19 cellular contexts compared by ENCODE assay signal in the genomic region with DNA sequence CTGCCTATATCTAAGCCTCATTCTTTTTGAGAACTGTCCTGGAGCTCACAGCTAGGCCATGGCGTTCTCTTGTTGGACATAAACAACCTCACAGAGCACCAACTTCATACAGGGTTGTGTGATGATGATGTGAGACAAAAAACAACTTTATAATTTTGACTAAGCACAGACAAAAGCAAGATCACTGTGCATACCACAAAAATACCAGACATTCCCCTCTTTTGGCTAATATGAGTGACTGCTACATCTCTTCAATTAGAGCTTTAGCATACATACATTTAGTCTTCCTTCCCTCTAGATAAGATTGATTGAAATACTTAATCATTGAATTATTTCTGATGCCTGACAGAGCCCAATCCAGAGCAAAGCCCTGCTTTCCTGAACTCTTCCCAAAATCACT. TPM values are rescaled to one million over a fixed set of nuclear protein-coding genes. Genes with fewer than 3 reads are reported as not detected.
"Had no signal": no experiment of that assay in that cellular context is flagged by ENCODE, and none has a peak within 500 bp of the region (broad histone marks: within the 10 kb centered on the region; RNA-seq: fewer than 3 reads in every experiment).

No MANE protein-coding gene starts in this region.

- H3K9me3 ChIP-seq: psoas muscle, upper lobe of right lung had no signal

- H3K4me3 Mint-ChIP-seq: activated CD4-positive, alpha-beta T cell treated with anti-CD3 and anti-CD28 coated beads, Interleukin-2, amount 10 ng/mL, durations not matched to agents 24 days and 14 days; activated naive CD4-positive, alpha-beta T cell treated with anti-CD3 and anti-CD28 coated beads, Interleukin-2, amount 50 U/mL, for 24 hours; naive thymus-derived CD8-positive, alpha-beta T cell; T-cell had no signal

- H3K4me1 ChIP-seq: psoas muscle had no signal

- H3K4me3 ChIP-seq: psoas muscle, upper lobe of right lung had no signal

- H3K27ac Mint-ChIP-seq: activated CD4-positive, alpha-beta T cell treated with anti-CD3 and anti-CD28 coated beads, Interleukin-2, amount 10 ng/mL, durations not matched to agents 24 days and 14 days; activated naive CD4-positive, alpha-beta T cell treated with anti-CD3 and anti-CD28 coated beads, Interleukin-2, amount 50 U/mL, for 24 hours; naive thymus-derived CD8-positive, alpha-beta T cell; T-cell had no signal

- ATAC-seq: left colon; naive thymus-derived CD8-positive, alpha-beta T cell; psoas muscle; sciatic nerve; T-cell; upper lobe of right lung had no signal

- H3K27ac ChIP-seq: psoas muscle, upper lobe of right lung, WERI-Rb-1 had no signal

- H3K36me3 ChIP-seq: upper lobe of right lung had no signal

- DNase-seq: activated CD4-positive, alpha-beta T cell treated with anti-CD3 and anti-CD28 coated beads, Interleukin-2, amount 10 ng/mL, durations not matched to agents 24 days and 14 days; amygdala; hypothalamus; left colon; naive thymus-derived CD8-positive, alpha-beta T cell; nucleus accumbens; psoas muscle; stimulated activated CD4-positive, alpha-beta T cell treated with anti-CD3 and anti-CD28 coated beads, Interleukin-12 subunit alpha, Interleukin-12 subunit beta, amount 100 ng/mL, for 4 hours; stimulated activated naive CD4-positive, alpha-beta T cell; T-cell; upper lobe of right lung; WERI-Rb-1 had no signal

RNA-seq across cellular contexts. Expression of a gene that starts 8.3 kb away (rescaled TPM):
- total RNA-seq: activated CD4-positive, alpha-beta T cell treated with anti-CD3 and anti-CD28 coated beads, Interleukin-2, amount 10 ng/mL, durations not matched to agents 24 days and 14 days; activated CD8-positive, alpha-beta memory T cell treated with anti-CD3 and anti-CD28 coated beads for 36 hours; bronchial epithelial cell; endothelial cell of umbilical vein; lung microvascular endothelial cell; mononuclear cell; naive thymus-derived CD8-positive, alpha-beta T cell; T-cell had no signal
